8 cellular contexts compared by ENCODE assay signal in genomic region chr2:188976545-188977268, GRCh38. TPM values are rescaled to one million over a fixed set of nuclear protein-coding genes. Genes with fewer than 3 reads are reported as not detected.
DNase-seq lines count a peak whose midpoint lies in the region; ATAC-seq, FAIRE-seq and TF ChIP-seq lines count a peak whose summit lies in the region.
"Had no signal": no experiment of that assay in that cellular context is flagged by ENCODE, and none has a peak within 500 bp of the region (broad histone marks: within the 10 kb centered on the region; RNA-seq: fewer than 3 reads in every experiment).

No MANE protein-coding gene starts in this region.

- no peaks in the 10 kb centered on the region for H3K27me3 Mint-ChIP-seq in astrocyte (ENCODE audit: low read depth, unreplicated experiment)

- FAIRE-seq in HTR-8/SVneo (lab: Jason Lieb, UNC) (peak; percentile 76), astrocyte (lab: Jason Lieb, UNC) (peak; percentile 91), kidney (lab: Jason Lieb, UNC) (peak; percentile 27)

- TF ChIP-seq CTCF in astrocyte (IDR thresholded peaks at IDR 0.05; ENCODE audit: insufficient read depth, low read depth, low read length) = no peak
- TF ChIP-seq CTCF in kidney (IDR thresholded peaks at IDR 0.05; ENCODE audit: borderline replicate concordance, extremely low read depth, insufficient read depth) = no peak
- peak; percentile 36 to 52 (median 49) for TF ChIP-seq CTCF in testis (IDR thresholded peaks at IDR 0.05)

- H3K4me3 Mint-ChIP-seq in astrocyte (ENCODE audit: unreplicated experiment) = peak overlapping the region; percentile 91

- H3K9ac ChIP-seq in astrocyte (ENCODE audit: low read length) = peak overlapping the region; percentile 87
- H3K9ac ChIP-seq in kidney (ENCODE audit: low read length in 2 of 2) = peak overlapping the region; percentile 25 to 38

- TF ChIP-seq POLR2A in testis (IDR thresholded peaks at IDR 0.05) = no peak

- no peak overlapping the region for H2AFZ ChIP-seq in astrocyte (ENCODE audit: low read depth, low read length)

- intact Hi-C loops in kidney (cut with DNase I) (no loop called here), testis (cut with DNase I; ENCODE audit: low total_unique reads) (no loop called here)

- peak overlapping the region; percentile 58 for H3K27ac Mint-ChIP-seq in astrocyte (ENCODE audit: unreplicated experiment)
- H3K27ac Mint-ChIP-seq: activated naive CD4-positive, alpha-beta T cell treated with anti-CD3 and anti-CD28 coated beads, Interleukin-2, amount 50 U/mL, for 72 hours had no signal

- peak overlapping the region; percentile 66 for H3K4me3 ChIP-seq in astrocyte (ENCODE audit: insufficient read depth, low read depth, low read length)
- peak overlapping the region; percentile 21 to 37 for H3K4me3 ChIP-seq in kidney (ENCODE audit: low read length in 2 of 2)
- peak overlapping the region; percentile 54 to 58 for H3K4me3 ChIP-seq in testis
- H3K4me3 ChIP-seq in SJCRH30 = no peak overlapping the region

- WGBS in testis, 2 donors = 47 to 54% methylated on average over 8 of the region's 8 CpGs

- no peaks in the 10 kb centered on the region for H4K20me1 ChIP-seq in astrocyte (ENCODE audit: insufficient read depth, low read length)

- H3K27me3 ChIP-seq in astrocyte (ENCODE audit: insufficient read depth, low read length) (no peaks in the 10 kb centered on the region), testis (no peaks in the 10 kb centered on the region), SJCRH30 (no peaks in the 10 kb centered on the region)

- DNase-seq in HTR-8/SVneo (ENCODE audit: insufficient read length, low spot score) = no peak
- no peak for DNase-seq in astrocyte (ENCODE audit: low read depth)
- no peak for DNase-seq in kidney
- DNase-seq in testis = no peak
- no peak for DNase-seq in SJCRH30
- DNase-seq in anterior cingulate cortex (lab: John Stamatoyannopoulos, UW) = no peak

- ATAC-seq in GM19397 (IDR thresholded peaks at IDR 0.05; ENCODE audit: unreplicated experiment) = no peak
- ATAC-seq: activated naive CD4-positive, alpha-beta T cell treated with anti-CD3 and anti-CD28 coated beads, Interleukin-2, amount 50 U/mL, for 72 hours had no signal

- H3K4me1 ChIP-seq in astrocyte (ENCODE audit: insufficient read depth, low read length) = peaks cover 18% of the 10 kb centered on the region
- no peaks in the 10 kb centered on the region for H3K4me1 ChIP-seq in kidney (ENCODE audit: control insufficient read depth in 1 of 2, insufficient read depth in 1 of 2, low read depth in 1 of 2, low read length in 2 of 2)
- H3K4me1 ChIP-seq in testis = no peaks in the 10 kb centered on the region
- H3K4me1 ChIP-seq in SJCRH30 = peaks cover 22% of the 10 kb centered on the region

- no peaks in the 10 kb centered on the region for H3K36me3 Mint-ChIP-seq in astrocyte (ENCODE audit: low read depth, unreplicated experiment)
- H3K36me3 Mint-ChIP-seq: activated naive CD4-positive, alpha-beta T cell treated with anti-CD3 and anti-CD28 coated beads, Interleukin-2, amount 50 U/mL, for 72 hours had no signal

- H3K36me3 ChIP-seq in astrocyte (ENCODE audit: insufficient read depth, low read length) (no peaks in the 10 kb centered on the region), kidney (ENCODE audit: control insufficient read depth in 1 of 2, insufficient read depth in 2 of 2, low read length in 2 of 2) (no peaks in the 10 kb centered on the region), testis (ENCODE audit: low read depth, missing control alignments) (no peaks in the 10 kb centered on the region), SJCRH30 (no peaks in the 10 kb centered on the region)

- H3K27ac ChIP-seq in astrocyte (ENCODE audit: low read depth, low read length) (peak overlapping the region; percentile 55), kidney (ENCODE audit: low read depth in 2 of 2, low read length in 2 of 2) (peak overlapping the region in 1 of 2 donors; percentile 52), testis (peak overlapping the region; percentile 74 to 78), SJCRH30 (no peak overlapping the region)

- peaks cover 41% of the 10 kb centered on the region for H3K79me2 ChIP-seq in astrocyte (ENCODE audit: insufficient read depth, low read length)

- H3K9me3 Mint-ChIP-seq in astrocyte (ENCODE audit: unreplicated experiment) = peaks cover 1% of the 10 kb centered on the region
- H3K9me3 Mint-ChIP-seq: activated naive CD4-positive, alpha-beta T cell treated with anti-CD3 and anti-CD28 coated beads, Interleukin-2, amount 50 U/mL, for 72 hours had no signal

- peaks cover 29% of the 10 kb centered on the region for H3K4me1 Mint-ChIP-seq in astrocyte (ENCODE audit: low read depth, unreplicated experiment)

- H3K9me3 ChIP-seq in astrocyte (ENCODE audit: insufficient read depth, low read depth, low read length) = no peaks in the 10 kb centered on the region
- no peaks in the 10 kb centered on the region for H3K9me3 ChIP-seq in kidney (ENCODE audit: control insufficient read depth in 1 of 2, low read length in 2 of 2)
- H3K9me3 ChIP-seq in testis = no peaks in the 10 kb centered on the region
- no peaks in the 10 kb centered on the region for H3K9me3 ChIP-seq in SJCRH30 (replicated peaks)

- peak overlapping the region; percentile 78 for H3K4me2 ChIP-seq in astrocyte (ENCODE audit: low read length)

RNA-seq across cellular contexts. Expression of gene COL3A1, which starts 2.5 kb away (rescaled TPM):
- total RNA-seq in astrocyte = 350 and 458 TPM in 2 replicates
- 138 TPM for total RNA-seq in kidney
- polyA plus RNA-seq in kidney (ENCODE audit: insufficient read depth, low read depth, low replicate concordance) = 32.2 TPM
- 10 to 100 TPM; 31.3 to 39.7 TPM for total RNA-seq in testis
- polyA plus RNA-seq in testis (ENCODE audit: insufficient read depth, low read depth, low replicate concordance) = 589 TPM
- 19.2 and 19.3 TPM in 2 replicates for total RNA-seq in SJCRH30 (2014; rRNA removed; shearing (Covaris generic))

Comparison
In these comparisons a context has a peak if more than half of its experiments do, and no peak if none do; other contexts are left out.
1. CTCF ChIP-seq: peak in testis (3 of 3); none in astrocyte (single experiment) and kidney (single experiment).